ENCODE assay signal across 8 cellular contexts in genomic region chr16:69386596-69386995, GRCh38. TPM values are rescaled to one million over a fixed set of nuclear protein-coding genes. Genes with fewer than 3 reads are reported as not detected.
DNase-seq lines count a peak whose midpoint lies in the region; ATAC-seq and TF ChIP-seq lines count a peak whose summit lies in the region.

No MANE protein-coding gene starts in this region.

- H3K27ac ChIP-seq in OCI-LY7 (ENCODE audit: low read depth, low read length, poor library complexity, severe bottlenecking): no peak overlapping the region

- peak overlapping the region; percentile 91 for H3K27ac Mint-ChIP-seq in activated CD8-positive, alpha-beta memory T cell treated with anti-CD3 and anti-CD28 coated beads, Interleukin-2, amount 10 ng/mL, durations not matched to agents 7 days and 5 days
- peak overlapping the region; percentile 94 for H3K27ac Mint-ChIP-seq in chondrocyte (ENCODE audit: unreplicated experiment)

- TF ChIP-seq CTCF in OCI-LY7 (conservative IDR thresholded peaks at IDR 0.05; ENCODE audit: low read length) (no peak), chondrocyte (IDR thresholded peaks at IDR 0.05) (no peak)

- H3K4me2 ChIP-seq in OCI-LY7 (ENCODE audit: low read length): peak overlapping the region; percentile 45
- no peak overlapping the region for H3K4me2 ChIP-seq in skeletal muscle satellite cell (ENCODE audit: low read length)

- peaks cover 28% of the 10 kb centered on the region for H3K36me3 Mint-ChIP-seq in activated CD8-positive, alpha-beta memory T cell treated with anti-CD3 and anti-CD28 coated beads, Interleukin-2, amount 10 ng/mL, durations not matched to agents 7 days and 5 days
- H3K36me3 Mint-ChIP-seq in chondrocyte (ENCODE audit: low read depth): peaks cover 12% of the 10 kb centered on the region

- peaks cover 26% of the 10 kb centered on the region for H3K4me1 Mint-ChIP-seq in activated CD8-positive, alpha-beta memory T cell treated with anti-CD3 and anti-CD28 coated beads, Interleukin-2, amount 10 ng/mL, durations not matched to agents 7 days and 5 days
- peaks cover 16% of the 10 kb centered on the region for H3K4me1 Mint-ChIP-seq in chondrocyte (ENCODE audit: low read depth)

- POLR2A ChIA-PET in OCI-LY7 (lab: Charles Lee): interaction anchor here (1.2 kb wide), 1 partner anchor 10 kb away, joined by 4 read pairs; no protein-coding TSS in a partner anchor

- H3K79me2 ChIP-seq in OCI-LY7 (ENCODE audit: insufficient read depth, low read depth, low read length): peaks cover 39% of the 10 kb centered on the region

- peak overlapping the region; percentile 98 for H2AFZ ChIP-seq in OCI-LY7 (ENCODE audit: low read length)

- intact Hi-C loops in OCI-LY7 (cut with micrococcal nuclease; ENCODE audit: unreplicated experiment): loop anchor here (5.0 kb wide), 1 partner anchor 254 kb away; the partner anchor contains the start of genes CHTF8 and UTP4

- H3K9me3 Mint-ChIP-seq in activated CD8-positive, alpha-beta memory T cell treated with anti-CD3 and anti-CD28 coated beads, Interleukin-2, amount 10 ng/mL, durations not matched to agents 7 days and 5 days (ENCODE audit: low read depth): no peaks in the 10 kb centered on the region
- H3K9me3 Mint-ChIP-seq in chondrocyte (ENCODE audit: low read depth): no peaks in the 10 kb centered on the region

- H3K9me2 ChIP-seq in OCI-LY7 (ENCODE audit: insufficient read depth, low read length): no peaks in the 10 kb centered on the region

- CTCF ChIA-PET in activated CD8-positive, alpha-beta memory T cell treated with anti-CD3 and anti-CD28 coated beads, Interleukin-2, amount 10 ng/mL, durations not matched to agents 7 days and 5 days (lab: Charles Lee): interaction anchor here (6.3 kb wide), 1 partner anchor 11 kb away, joined by 37 read pairs; no protein-coding TSS in a partner anchor
- CTCF ChIA-PET in OCI-LY7 (lab: Charles Lee; ENCODE audit: unreplicated experiment): no interaction called here

- DNase-seq in activated CD8-positive, alpha-beta memory T cell treated with anti-CD3 and anti-CD28 coated beads, Interleukin-2, amount 10 ng/mL, durations not matched to agents 7 days and 5 days: peak; percentile 35
- DNase-seq in activated CD8-positive, alpha-beta memory T cell treated with anti-CD3 and anti-CD28 coated beads, Interleukin-2, amount 50 U/mL, for 4 hours: no peak
- no peak for DNase-seq in OCI-LY7 (ENCODE audit: low spot score)
- DNase-seq in chondrocyte (ENCODE audit: low spot score): no peak
- no peak for DNase-seq in NCI-H2171 treated with DMSO at 0.1 percent for 48 hours (lab: John Stamatoyannopoulos, UW)
- no peak for DNase-seq in NCI-H1048 (lab: John Stamatoyannopoulos, UW)

- no peaks in the 10 kb centered on the region for H3K27me3 ChIP-seq in skeletal muscle satellite cell (ENCODE audit: control insufficient read depth, insufficient read depth, low read length)

- H3K9ac ChIP-seq in skeletal muscle satellite cell (ENCODE audit: low read depth, low read length): peak overlapping the region; percentile 94

- H3K9me3 ChIP-seq in OCI-LY7 (ENCODE audit: low read length): no peaks in the 10 kb centered on the region
- no peaks in the 10 kb centered on the region for H3K9me3 ChIP-seq in skeletal muscle satellite cell (replicated peaks; ENCODE audit: low read length)

- H3K4me1 ChIP-seq in OCI-LY7 (ENCODE audit: insufficient read depth, low read length, poor library complexity, severe bottlenecking) (peaks cover 27% of the 10 kb centered on the region), skeletal muscle satellite cell (ENCODE audit: control insufficient read depth, insufficient read depth, low read length) (peaks cover 10% of the 10 kb centered on the region)

- H3K36me3 ChIP-seq in OCI-LY7 (ENCODE audit: insufficient read depth, low read length) (peaks cover 29% of the 10 kb centered on the region), skeletal muscle satellite cell (ENCODE audit: insufficient read depth, low read length) (peaks cover 25% of the 10 kb centered on the region)

- ATAC-seq in activated CD8-positive, alpha-beta memory T cell treated with anti-CD3 and anti-CD28 coated beads, Interleukin-2, amount 10 ng/mL, durations not matched to agents 7 days and 5 days: no peak
- ATAC-seq in HG03175 (IDR thresholded peaks at IDR 0.05; ENCODE audit: unreplicated experiment): no peak

- no peaks in the 10 kb centered on the region for H3K27me3 Mint-ChIP-seq in activated CD8-positive, alpha-beta memory T cell treated with anti-CD3 and anti-CD28 coated beads, Interleukin-2, amount 10 ng/mL, durations not matched to agents 7 days and 5 days
- no peaks in the 10 kb centered on the region for H3K27me3 Mint-ChIP-seq in chondrocyte (ENCODE audit: low read depth)

- BruUV-seq in OCI-LY7 (replicated peaks; lab: Mats Ljungman, UMichigan): no TSS peak

- peaks cover 16% of the 10 kb centered on the region; the same call in 1 of the 2 replicates for H4K20me1 ChIP-seq in OCI-LY7 (ENCODE audit: insufficient read depth, low read length)

- peak overlapping the region; percentile 93 for H3K4me3 Mint-ChIP-seq in activated CD8-positive, alpha-beta memory T cell treated with anti-CD3 and anti-CD28 coated beads, Interleukin-2, amount 10 ng/mL, durations not matched to agents 7 days and 5 days
- peak overlapping the region; percentile 80 for H3K4me3 Mint-ChIP-seq in chondrocyte (ENCODE audit: unreplicated experiment)

- H3K4me3 ChIP-seq in OCI-LY7 (ENCODE audit: low read depth, low read length, poor library complexity, severe bottlenecking) (peak overlapping the region; percentile 97), skeletal muscle satellite cell (ENCODE audit: low read length) (peak overlapping the region; percentile 83)

RNA-seq across cellular contexts. Expression of gene TERF2, which starts 0.8 kb away (rescaled TPM):
- total RNA-seq in activated CD8-positive, alpha-beta memory T cell treated with anti-CD3 and anti-CD28 coated beads, Interleukin-2, amount 10 ng/mL, durations not matched to agents 7 days and 5 days: 10 to 100 TPM; 48.7 to 58.2 TPM
- total RNA-seq in OCI-LY7 (2014; rRNA removed; shearing (Covaris generic)): 18.8 and 19.8 TPM in 2 replicates
- total RNA-seq in OCI-LY7 (2022) (63.9 and 81.0 TPM in 2 replicates), chondrocyte (27.1 to 27.9 TPM (median 27.7 TPM) in 3 replicates)
- total RNA-seq in skeletal muscle satellite cell (2012; rRNA removed): 12.7 and 17.0 TPM in 2 replicates

RNA-seq across cellular contexts. Expression of gene TMED6, which starts 35.0 kb away (rescaled TPM):
- 1 to 10 TPM; 1.5 TPM for total RNA-seq in activated CD8-positive, alpha-beta memory T cell treated with anti-CD3 and anti-CD28 coated beads, Interleukin-2, amount 10 ng/mL, durations not matched to agents 7 days and 5 days
- total RNA-seq in OCI-LY7 (2014; rRNA removed; shearing (Covaris generic)): 1.7 TPM in 1 of 2 replicates, not detected in the other
- total RNA-seq in OCI-LY7 (2022) (1.2 and 1.7 TPM in 2 replicates), chondrocyte (0.38 to 0.65 TPM (median 0.55 TPM) in 3 replicates)
- total RNA-seq in skeletal muscle satellite cell (2012; rRNA removed): not detected in 2 replicates

RNA-seq across cellular contexts. Expression of gene CYB5B, which starts 37.8 kb away (rescaled TPM):
- total RNA-seq in activated CD8-positive, alpha-beta memory T cell treated with anti-CD3 and anti-CD28 coated beads, Interleukin-2, amount 10 ng/mL, durations not matched to agents 7 days and 5 days: 100 to 1,000 TPM; 149 to 189 TPM
- 64.9 and 83.0 TPM in 2 replicates for total RNA-seq in OCI-LY7 (2014; rRNA removed; shearing (Covaris generic))
- total RNA-seq in OCI-LY7 (2022): 177 and 184 TPM in 2 replicates
- total RNA-seq in chondrocyte: 67.3 to 75.5 TPM (median 71.8 TPM) in 3 replicates
- 49.8 and 73.3 TPM in 2 replicates for total RNA-seq in skeletal muscle satellite cell (2012; rRNA removed)

RNA-seq across cellular contexts. Expression of gene NIP7, which starts 47.0 kb away (rescaled TPM):
- 10 to 100 TPM; 36.2 to 48.8 TPM for total RNA-seq in activated CD8-positive, alpha-beta memory T cell treated with anti-CD3 and anti-CD28 coated beads, Interleukin-2, amount 10 ng/mL, durations not matched to agents 7 days and 5 days
- total RNA-seq in OCI-LY7 (2014; rRNA removed; shearing (Covaris generic)): 26.9 and 39.7 TPM in 2 replicates
- total RNA-seq in OCI-LY7 (2022): 49.1 and 50.7 TPM in 2 replicates
- total RNA-seq in chondrocyte: 17.2 to 28.8 TPM (median 18.6 TPM) in 3 replicates
- 37.4 and 40.6 TPM in 2 replicates for total RNA-seq in skeletal muscle satellite cell (2012; rRNA removed)

RNA-seq across cellular contexts. Expression of gene COG8, which starts 47.2 kb away (rescaled TPM):
- 10 to 100 TPM; 27.6 to 32.7 TPM for total RNA-seq in activated CD8-positive, alpha-beta memory T cell treated with anti-CD3 and anti-CD28 coated beads, Interleukin-2, amount 10 ng/mL, durations not matched to agents 7 days and 5 days
- total RNA-seq in OCI-LY7 (2014; rRNA removed; shearing (Covaris generic)): 39.0 and 60.3 TPM in 2 replicates
- 55.9 and 60.9 TPM in 2 replicates for total RNA-seq in OCI-LY7 (2022)
- 34.1 to 45.7 TPM (median 36.8 TPM) in 3 replicates for total RNA-seq in chondrocyte
- total RNA-seq in skeletal muscle satellite cell (2012; rRNA removed): 32.2 and 36.7 TPM in 2 replicates
